ENCODE assay signal across 8 cellular contexts in genomic region chr1:236058141-236058626, GRCh38. TPM values are rescaled to one million over a fixed set of nuclear protein-coding genes. Genes with fewer than 3 reads are reported as not detected.
DNase-seq lines count a peak whose midpoint lies in the region; ATAC-seq and TF ChIP-seq lines count a peak whose summit lies in the region.

No MANE protein-coding gene starts in this region.

- 14% methylated on average over 3 of the region's 3 CpGs for WGBS in right lobe of liver (ENCODE audit: insufficient coverage, low coverage, low lambda C conversion rate, missing lambda C conversion rate)

- H3K4me3 ChIP-seq in GM06990 (replicated peaks; ENCODE audit: low read depth, low read length): no peak overlapping the region
- peak overlapping the region in 2 of 3 donors; percentile 5 to 26 for H3K4me3 ChIP-seq in right lobe of liver

- H3K36me3 ChIP-seq in GM06990 (ENCODE audit: control insufficient read depth, insufficient read depth, low read length) (no peaks in the 10 kb centered on the region), right lobe of liver (no peaks in the 10 kb centered on the region)

- intact Hi-C loops in right lobe of liver (cut with DNase I): no loop called here

- TF ChIP-seq CTCF in GM06990 (IDR thresholded peaks at IDR 0.05; ENCODE audit: insufficient read depth, low read length, poor library complexity, severe bottlenecking) (no peak), right lobe of liver (IDR thresholded peaks at IDR 0.05) (no peak)

- no peak for TF ChIP-seq POLR2A in right lobe of liver (IDR thresholded peaks at IDR 0.05)

- H3K27me3 ChIP-seq in GM06990 (replicated peaks; ENCODE audit: control insufficient read depth, insufficient read depth, low read length) (no peaks in the 10 kb centered on the region), right lobe of liver (no peaks in the 10 kb centered on the region)

- H3K27ac ChIP-seq in right lobe of liver: peak overlapping the region; percentile 67 to 87 (median 69)

- ATAC-seq in GM21528 (IDR thresholded peaks at IDR 0.05; ENCODE audit: low FRiP score, unreplicated experiment) (peak; percentile 75), right lobe of liver (peak; percentile 60 to 74 (median 66))

- DNase-seq in GM06990 (ENCODE audit: extremely low read depth, insufficient read length) (peak; percentile 46), LHCN-M2 (ENCODE audit: low read depth) (peak; percentile 80), right lobe of liver (no peak), NCI-H1105 (lab: John Stamatoyannopoulos, UW) (no peak), T-helper 9 cell (no peak), mucosa of gallbladder (ENCODE audit: low spot score) (no peak)
- no peak for DNase-seq in effector CD8-positive, alpha-beta T cell (lab: John Stamatoyannopoulos, UW)

- H3K4me1 ChIP-seq in right lobe of liver: peaks cover 0 to 43% (median 17%) of the 10 kb centered on the region in 4 donors

- H3K9me3 ChIP-seq in right lobe of liver: no peaks in the 10 kb centered on the region

RNA-seq across cellular contexts. Expression of gene NID1, which starts 6.7 kb away (rescaled TPM):
- total RNA-seq in LHCN-M2 (2014; rRNA removed): 19.2 and 19.9 TPM in 2 replicates
- 17.2 TPM for polyA plus RNA-seq in LHCN-M2 (2012)
- total RNA-seq in right lobe of liver: 10 to 100 TPM; 45.7 to 67.1 (median 59.1) TPM
- 89.4 TPM for total RNA-seq in mucosa of gallbladder

Comparison
In these comparisons a context has a peak if more than half of its experiments do, and no peak if none do; other contexts are left out.
1. DNase-seq: peak in GM06990 (single experiment) and LHCN-M2 (single experiment); none in right lobe of liver (0 of 3), effector CD8-positive, alpha-beta T cell (single experiment), NCI-H1105 (single experiment), T-helper 9 cell (single experiment) and mucosa of gallbladder (single experiment).